In the genomic region with DNA sequence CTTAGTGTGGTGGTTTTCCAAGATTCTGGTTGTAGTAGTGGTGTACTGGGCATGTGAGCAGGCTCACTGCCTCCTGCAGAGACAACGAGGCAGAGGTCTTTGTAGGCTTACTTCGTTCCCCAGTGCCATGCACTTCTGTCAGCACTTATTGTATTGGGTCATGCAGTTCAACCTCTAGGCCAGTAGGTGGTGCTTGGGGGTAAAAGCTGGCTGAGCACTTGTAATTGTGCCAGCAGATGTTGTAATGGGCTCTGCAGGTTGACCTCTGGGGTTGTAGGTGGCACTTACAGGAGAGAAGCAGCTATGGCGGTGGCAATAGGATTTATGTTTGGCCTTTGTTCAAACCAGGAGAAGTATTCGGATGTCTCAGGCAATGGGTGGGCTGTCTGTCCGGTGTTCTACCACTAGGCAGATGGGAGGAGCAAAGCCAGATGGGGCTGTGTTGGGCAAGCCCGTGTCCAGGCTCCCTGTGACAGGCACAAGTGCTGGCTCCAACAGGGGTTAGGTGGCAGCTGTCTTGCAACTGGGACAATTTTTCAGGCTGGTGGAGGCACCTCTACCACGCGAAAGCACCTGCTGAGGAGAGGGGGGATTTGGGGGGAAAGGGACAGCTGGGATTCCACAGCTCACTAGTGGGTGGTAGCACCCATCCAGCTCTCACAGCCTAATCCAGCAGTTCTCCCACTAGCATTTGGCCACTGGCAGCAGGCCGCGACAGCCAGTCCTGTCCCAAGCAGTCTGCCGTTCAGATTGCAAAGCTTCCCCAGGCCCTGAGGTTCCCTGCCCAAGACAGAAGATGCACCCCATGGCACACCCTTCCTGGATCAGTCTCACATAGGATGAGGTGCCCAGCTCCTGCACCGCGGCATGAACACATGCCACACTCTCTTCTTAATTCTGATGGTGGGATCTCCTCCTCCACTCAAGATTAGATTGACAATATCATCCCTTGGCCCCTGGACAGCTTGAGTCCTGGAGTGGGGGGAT, we compare ENCODE assay signal across 8 cellular contexts.
A peak's percentile ranks its signal among the peaks of the same experiment; 100 is the strongest.
DNase-seq lines count a peak whose midpoint lies in the region; ATAC-seq and TF ChIP-seq lines count a peak whose summit lies in the region.

No MANE protein-coding gene starts in this region.

- H3K27me3 ChIP-seq in transverse colon: no peaks in the 10 kb centered on the region

- no peaks in the 10 kb centered on the region for H3K36me3 ChIP-seq in transverse colon

- peak; percentile 59 for DNase-seq in COR-L47 (lab: John Stamatoyannopoulos, UW)
- peak; percentile 52 for DNase-seq in NCI-H345 (lab: John Stamatoyannopoulos, UW)
- DNase-seq in activated CD4-positive, CD25-positive, alpha-beta regulatory T cell treated with anti-CD3 and anti-CD28 coated beads, Interleukin-2, amount 50 U/mL, for 72 hours: peak; percentile 30
- peak; percentile 10 for DNase-seq in epithelial cell of prostate (ENCODE audit: low read depth, low spot score)
- DNase-seq in mucosa of gallbladder (ENCODE audit: low spot score): peak; percentile 75
- DNase-seq in transverse colon: peak; percentile 51

- intact Hi-C loops in transverse colon (cut with DNase I; ENCODE audit: low total_unique reads): loop anchor here (5.0 kb wide), 1 partner anchor 362 kb away; a partner anchor contains a TSS

- in situ Hi-C loops in transverse colon (cut with MboI; ENCODE audit: low pct_ligation_motif_present in 1 of 4, low pct_unique_long_range_greater_than_20kb in 1 of 4, low sequenced_read_pairs in 3 of 4): loop anchor here in 3 of 4 donors (10.0 to 25.0 kb wide), 2 partner anchors 352 to 369 kb away; a partner anchor contains a TSS

- WGBS in transverse colon (ENCODE audit: low coverage in 1 of 2), 2 donors: 20 to 76% methylated on average over 2 to 13 of the region's 13 CpGs

- TF ChIP-seq POLR2A in transverse colon (IDR thresholded peaks at IDR 0.05): no peak

- ATAC-seq in GM19351 (IDR thresholded peaks at IDR 0.05; ENCODE audit: unreplicated experiment) (peak; percentile 100), HG03175 (IDR thresholded peaks at IDR 0.05; ENCODE audit: unreplicated experiment) (peak; percentile 97)

- H3K27ac ChIP-seq in epithelial cell of prostate: no peak overlapping the region
- no peak overlapping the region for H3K27ac ChIP-seq in transverse colon

- peak; percentile 77 to 86 (median 83) for TF ChIP-seq CTCF in transverse colon (IDR thresholded peaks at IDR 0.05)

- H3K4me3 ChIP-seq in transverse colon: no peak overlapping the region

- no peak for TF ChIP-seq EP300 in transverse colon (IDR thresholded peaks at IDR 0.05; ENCODE audit: low read depth)

- no peaks in the 10 kb centered on the region for H3K4me1 ChIP-seq in transverse colon

- H3K9me3 ChIP-seq in transverse colon: no peaks in the 10 kb centered on the region

Comparison
In these comparisons a context has a peak if more than half of its experiments do, and no peak if none do; other contexts are left out.
1. DNase-seq: peak in every context shown above with its lines; median percentile 75 in mucosa of gallbladder; 59 in COR-L47; 52 in NCI-H345; 51 in transverse colon; 30 in activated CD4-positive, CD25-positive, alpha-beta regulatory T cell treated with anti-CD3 and anti-CD28 coated beads, Interleukin-2, amount 50 U/mL, for 72 hours; 10 in epithelial cell of prostate.